9 cellular contexts compared by ENCODE assay signal in the genomic region with DNA sequence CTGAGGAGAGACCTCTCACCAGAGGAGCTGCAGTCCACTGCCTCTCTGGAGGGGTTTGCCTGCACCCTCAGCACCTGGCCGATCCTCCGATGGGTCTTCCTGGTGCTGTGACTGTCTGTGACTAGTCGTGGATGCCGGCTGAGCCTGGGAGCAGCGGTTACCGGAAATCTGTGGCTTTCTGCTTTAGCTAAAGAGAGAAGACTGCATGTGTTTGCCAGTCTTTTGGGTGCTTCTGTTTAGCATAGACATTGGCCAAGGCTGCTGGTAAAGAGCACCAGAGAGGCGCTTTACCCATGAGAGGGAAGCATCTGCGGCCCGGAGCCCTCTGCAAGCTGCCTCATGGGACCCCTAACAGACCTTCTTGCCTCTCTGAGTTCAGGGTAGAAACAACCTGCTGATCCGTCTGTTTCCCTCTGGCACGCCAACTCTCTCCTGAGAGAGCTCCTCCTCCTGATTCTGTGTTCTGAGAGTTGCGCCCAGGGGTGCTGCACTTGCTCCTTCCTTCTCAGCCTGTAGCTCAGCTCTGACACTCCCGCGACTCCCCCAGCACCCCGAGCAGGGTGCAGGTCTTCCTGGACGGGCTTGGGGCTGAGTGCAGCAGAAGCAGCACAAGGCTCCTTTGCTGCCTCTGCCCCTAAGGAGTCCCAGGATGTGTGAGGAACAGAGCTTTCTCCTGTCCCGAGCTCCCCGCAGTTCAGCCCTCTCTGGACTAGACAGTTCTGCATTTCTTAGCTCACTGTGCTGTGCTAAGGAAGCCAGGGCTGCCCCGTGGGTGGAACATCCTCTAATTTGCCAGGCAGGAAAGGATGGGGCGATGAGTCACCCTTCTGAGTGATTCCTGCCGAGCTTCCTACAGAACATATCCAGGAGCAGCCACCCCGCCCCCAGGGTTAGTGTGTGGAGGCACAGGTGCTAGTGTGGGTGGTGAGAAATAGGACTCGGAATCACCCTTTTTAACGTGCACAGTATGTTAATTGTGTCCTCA.
DNase-seq lines count a peak whose midpoint lies in the region; ATAC-seq and TF ChIP-seq lines count a peak whose summit lies in the region.
"Had no signal": no experiment of that assay in that cellular context is flagged by ENCODE, and none has a peak within 500 bp of the region (broad histone marks: within the 10 kb centered on the region; RNA-seq: fewer than 3 reads in every experiment).

No MANE protein-coding gene starts in this region.

- H3K9ac ChIP-seq in SK-N-MC (ENCODE audit: insufficient read length), result no peak overlapping the region

- TF ChIP-seq CTCF in choroid plexus epithelial cell (conservative IDR thresholded peaks at IDR 0.05; ENCODE audit: low read depth, low read length) (no peak), lower leg skin (IDR thresholded peaks at IDR 0.05) (no peak), thyroid gland (IDR thresholded peaks at IDR 0.05) (no peak)

- H3K4me3 ChIP-seq in SK-N-MC (peak overlapping the region; percentile 33; the same call in 1 of the 2 replicates), choroid plexus epithelial cell (ENCODE audit: low read depth, low read length) (no peak overlapping the region), lower leg skin (ENCODE audit: low read depth, poor library complexity, severe bottlenecking) (no peak overlapping the region), thyroid gland (replicated peaks in 1 of 3) (no peak overlapping the region)

- TF ChIP-seq POLR2A in lower leg skin (IDR thresholded peaks at IDR 0.05) (no peak), thyroid gland (IDR thresholded peaks at IDR 0.05) (peak in 1 of 2 donors; percentile 28)

- intact Hi-C loops in lower leg skin (cut with DNase I; ENCODE audit: low total_unique reads), result no loop called here
- intact Hi-C loops in thyroid gland (cut with DNase I), result no loop called here

- peak; percentile 19 for DNase-seq in NK-92 treated with Interleukin-12 subunit alpha and Interleukin-12 subunit beta, amount 100 ng/mL, for 24 hours (lab: John Stamatoyannopoulos, UW)
- no peak for DNase-seq in NK-92 (lab: John Stamatoyannopoulos, UW; ENCODE audit: unreplicated experiment)
- DNase-seq in SK-N-MC (ENCODE audit: low read depth, low spot score), result no peak
- peak; percentile 82 for DNase-seq in choroid plexus epithelial cell (ENCODE audit: low read depth)
- DNase-seq in lower leg skin (ENCODE audit: low spot score in 2 of 2), result peak; percentile 88 to 97
- DNase-seq in thyroid gland, result peak; percentile 42 to 44
- DNase-seq in germinal center (ENCODE audit: low spot score), result no peak

- no peaks in the 10 kb centered on the region for H3K27me3 ChIP-seq in thyroid gland

- 18 to 20% methylated on average over 24 of the region's 24 CpGs for WGBS in lower leg skin, 2 donors
- 65% methylated on average over 20 to 24 of the region's 24 CpGs for WGBS in thyroid gland, 2 donors

- H3K27ac ChIP-seq in SK-N-MC, result no peak overlapping the region
- H3K27ac ChIP-seq in thyroid gland, result peak overlapping the region in 2 of 3 donors; percentile 37 to 50
- H3K27ac ChIP-seq: C4-2B had no signal

- H3K36me3 ChIP-seq in SK-N-MC (ENCODE audit: insufficient read depth, low read length), result no peaks in the 10 kb centered on the region
- no peaks in the 10 kb centered on the region for H3K36me3 ChIP-seq in thyroid gland

- peak; percentile 39 for ATAC-seq in HG03139 (IDR thresholded peaks at IDR 0.05; ENCODE audit: unreplicated experiment)

- H3K9me3 ChIP-seq in SK-N-MC (ENCODE audit: low read depth, low read length) (no peaks in the 10 kb centered on the region), thyroid gland (no peaks in the 10 kb centered on the region)

- peaks cover 2 to 16% of the 10 kb centered on the region in 2 donors for H3K4me1 ChIP-seq in thyroid gland

Comparison
In these comparisons a context has a peak if more than half of its experiments do, and no peak if none do; other contexts are left out.
1. DNase-seq: peak in NK-92 treated with Interleukin-12 subunit alpha and Interleukin-12 subunit beta, amount 100 ng/mL, for 24 hours (single experiment), choroid plexus epithelial cell (single experiment), lower leg skin (2 of 2) and thyroid gland (2 of 2); none in NK-92 (single experiment), SK-N-MC (single experiment) and germinal center (single experiment).